ENCODE assay signal across 1 cellular context in the genomic region with DNA sequence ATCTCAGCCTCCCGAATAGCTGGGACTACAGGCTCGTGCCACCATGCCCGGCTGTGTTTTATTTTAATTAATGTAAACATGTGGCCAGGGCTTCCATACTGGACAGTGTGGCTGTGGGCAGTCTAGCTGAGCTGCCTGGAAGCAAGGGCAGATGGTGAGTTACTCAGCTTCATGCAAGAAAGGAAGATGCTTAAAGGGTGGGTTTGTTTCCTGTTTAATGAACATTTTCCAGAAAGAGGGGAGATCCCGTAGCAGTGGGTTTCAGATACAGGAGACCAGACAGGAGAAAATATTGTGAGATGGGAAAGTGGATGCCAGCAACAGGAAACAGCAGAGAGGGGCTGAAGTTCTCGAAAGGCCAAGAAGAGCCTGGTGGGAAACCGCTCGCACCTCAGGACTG.
TF ChIP-seq lines count a peak whose summit lies in the region.

No MANE protein-coding gene starts in this region.

TF ChIP-seq in H1, 55 proteins besides CTCF, POLR2A, EP300 and RAD21:
- TF ChIP-seq CEBPB (IDR thresholded peaks at IDR 0.05; ENCODE audit: low read depth, low read length) (no peak), JUN (IDR thresholded peaks at IDR 0.05; ENCODE audit: low read depth, low read length) (no peak), JUND (IDR thresholded peaks at IDR 0.05; ENCODE audit: low read length) (no peak), YY1 (IDR thresholded peaks at IDR 0.05; ENCODE audit: low read depth, low read length) (no peak), HDAC2 (IDR thresholded peaks at IDR 0.05; ENCODE audit: borderline replicate concordance in 1 of 2, low read depth in 2 of 2, low read length in 2 of 2) (no peak), SIX5 (IDR thresholded peaks at IDR 0.05; ENCODE audit: low read depth, low read length) (no peak), SP1 (IDR thresholded peaks at IDR 0.05; ENCODE audit: low read depth, low read length) (no peak), SIN3A (conservative IDR thresholded peaks at IDR 0.05 in 1 of 2, IDR thresholded peaks at IDR 0.05 in 1 of 2; ENCODE audit: low read depth in 1 of 2, low read length in 2 of 2) (no peak)
- TF ChIP-seq, protein P1, sequence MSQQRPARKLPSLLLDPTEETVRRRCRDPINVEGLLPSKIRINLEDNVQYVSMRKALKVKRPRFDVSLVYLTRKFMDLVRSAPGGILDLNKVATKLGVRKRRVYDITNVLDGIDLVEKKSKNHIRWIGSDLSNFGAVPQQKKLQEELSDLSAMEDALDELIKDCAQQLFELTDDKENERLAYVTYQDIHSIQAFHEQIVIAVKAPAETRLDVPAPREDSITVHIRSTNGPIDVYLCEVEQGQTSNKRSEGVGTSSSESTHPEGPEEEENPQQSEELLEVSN (IDR thresholded peaks at IDR 0.05): no peak
